ENCODE assay signal across 29 cellular contexts in the genomic region with DNA sequence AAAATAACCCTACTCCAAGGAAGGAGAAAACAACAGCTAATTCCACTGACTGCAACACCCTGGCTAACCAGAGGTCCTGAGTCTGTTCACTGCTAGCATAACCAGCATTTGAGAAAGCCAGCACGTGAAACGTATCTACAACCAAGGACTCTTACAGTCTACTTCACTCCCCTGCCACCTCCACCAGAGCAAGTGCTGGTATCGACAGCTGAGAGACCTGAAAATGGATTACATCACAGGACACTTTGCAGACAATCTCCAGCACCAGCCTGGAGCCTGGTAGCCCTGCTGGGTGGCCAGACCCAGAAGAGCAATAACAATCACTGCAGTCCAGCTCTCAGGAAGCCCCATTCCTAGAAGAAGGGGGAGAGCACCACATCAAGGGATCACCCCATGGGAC.
"Had no signal": no experiment of that assay in that cellular context is flagged by ENCODE, and none has a peak within 500 bp of the region (broad histone marks: within the 10 kb centered on the region; RNA-seq: fewer than 3 reads in every experiment).

No MANE protein-coding gene starts in this region.

- H3K27ac ChIP-seq: brain microvascular endothelial cell, coronary artery, dorsolateral prefrontal cortex had no signal

- H3K27me3 ChIP-seq: brain microvascular endothelial cell had no signal

- H3K36me3 Mint-ChIP-seq: activated CD4-positive, alpha-beta memory T cell treated with anti-CD3 and anti-CD28 coated beads for 36 hours; activated CD8-positive, alpha-beta memory T cell treated with anti-CD3 and anti-CD28 coated beads, Interleukin-2, amount 10 ng/mL, durations not matched to agents 7 days and 5 days; activated naive CD8-positive, alpha-beta T cell had no signal

- H3K9me3 Mint-ChIP-seq: activated CD4-positive, alpha-beta T cell treated with anti-CD3 and anti-CD28 coated beads, Interleukin-2, amount 10 ng/mL, durations not matched to agents 24 days and 14 days had no signal

- H3K4me3 Mint-ChIP-seq: activated CD4-positive, alpha-beta memory T cell treated with anti-CD3 and anti-CD28 coated beads for 36 hours; activated CD4-positive, alpha-beta T cell treated with anti-CD3 and anti-CD28 coated beads for 36 hours; activated CD4-positive, alpha-beta T cell treated with anti-CD3 and anti-CD28 coated beads, Interleukin-2, amount 10 ng/mL, durations not matched to agents 24 days and 14 days; activated CD8-positive, alpha-beta memory T cell treated with anti-CD3 and anti-CD28 coated beads, Interleukin-2, amount 10 ng/mL, durations not matched to agents 7 days and 5 days; activated CD8-positive, alpha-beta T cell treated with anti-CD3 and anti-CD28 coated beads, Interleukin-2, amount 10 ng/mL, durations not matched to agents 7 days and 5 days; activated naive CD8-positive, alpha-beta T cell; activated T-helper 1 cell treated with anti-CD3 and anti-CD28 coated beads, Interleukin-12 subunit alpha, Interleukin-12 subunit beta, Interleukin-2, Interleukin-4 antibody, amounts not matched to agents 30 ng/mL and 10 ng/mL and 1 ng/mL, durations not matched to agents 14 hours and 24 hours and 36 hours; central memory CD8-positive, alpha-beta T cell; dendritic cell treated with granulocyte-macrophage colony-stimulating factor and Interleukin-4, amounts not matched to agents 40 ng/mL and 50 ng/mL, for 4 days had no signal

- H3K4me3 ChIP-seq: coronary artery, dorsolateral prefrontal cortex had no signal

- DNase-seq: activated CD4-positive, alpha-beta memory T cell treated with anti-CD3 and anti-CD28 coated beads for 36 hours; activated CD4-positive, alpha-beta T cell treated with anti-CD3 and anti-CD28 coated beads for 36 hours; activated CD4-positive, alpha-beta T cell treated with anti-CD3 and anti-CD28 coated beads, Interleukin-2, amount 10 ng/mL, durations not matched to agents 24 days and 14 days; activated CD4-positive, CD25-positive, alpha-beta regulatory T cell; activated CD4-positive, CD25-positive, alpha-beta regulatory T cell treated with anti-CD3 and anti-CD28 coated beads, Interleukin-2, amount 50 U/mL, for 72 hours; activated CD8-positive, alpha-beta memory T cell treated with anti-CD3 and anti-CD28 coated beads, Interleukin-2, amount 10 ng/mL, durations not matched to agents 7 days and 5 days; activated CD8-positive, alpha-beta memory T cell treated with anti-CD3 and anti-CD28 coated beads, Interleukin-2, amount 50 U/mL, for 4 hours; activated CD8-positive, alpha-beta T cell treated with anti-CD3 and anti-CD28 coated beads, Interleukin-2, amount 10 ng/mL, durations not matched to agents 7 days and 5 days; activated effector memory CD4-positive, alpha-beta T cell treated with anti-CD3 and anti-CD28 coated beads, Interleukin-2, amount 50 U/mL, for 16 hours; activated naive CD4-positive, alpha-beta T cell treated with anti-CD3 and anti-CD28 coated beads, Interleukin-2, amount 50 U/mL, for 16 hours; activated naive CD4-positive, alpha-beta T cell treated with Interleukin-2 at 50 U/mL for 16 hours; activated T-cell treated with anti-CD3 and anti-CD28 coated beads, Interleukin-2, amount 50 U/mL, for 1 hour; activated T-cell treated with anti-CD3 and anti-CD28 coated beads, Interleukin-2, amount 50 U/mL, for 48 hours; amniotic stem cell; anterior cingulate cortex; brain microvascular endothelial cell; dorsolateral prefrontal cortex; effector memory CD4-positive, alpha-beta T cell; head of caudate nucleus; T-helper 2 cell had no signal

- ATAC-seq: activated CD4-positive, alpha-beta T cell treated with anti-CD3 and anti-CD28 coated beads for 36 hours; activated CD8-positive, alpha-beta memory T cell treated with anti-CD3 and anti-CD28 coated beads, Interleukin-2, amount 10 ng/mL, durations not matched to agents 7 days and 5 days; activated CD8-positive, alpha-beta T cell treated with anti-CD3 and anti-CD28 coated beads, Interleukin-2, amount 10 ng/mL, durations not matched to agents 7 days and 5 days had no signal

- H3K4me1 Mint-ChIP-seq: activated CD4-positive, alpha-beta T cell treated with anti-CD3 and anti-CD28 coated beads for 36 hours; activated CD4-positive, alpha-beta T cell treated with anti-CD3 and anti-CD28 coated beads, Interleukin-2, amount 10 ng/mL, durations not matched to agents 24 days and 14 days; activated CD8-positive, alpha-beta memory T cell treated with anti-CD3 and anti-CD28 coated beads, Interleukin-2, amount 10 ng/mL, durations not matched to agents 7 days and 5 days; central memory CD8-positive, alpha-beta T cell had no signal

- FAIRE-seq: astrocyte, bronchial epithelial cell, frontal cortex had no signal

- H3K36me3 ChIP-seq: brain microvascular endothelial cell had no signal

- H3K27me3 Mint-ChIP-seq: activated CD4-positive, alpha-beta memory T cell treated with anti-CD3 and anti-CD28 coated beads for 36 hours; activated CD4-positive, alpha-beta T cell treated with anti-CD3 and anti-CD28 coated beads, Interleukin-2, amount 10 ng/mL, durations not matched to agents 24 days and 14 days; activated CD8-positive, alpha-beta memory T cell treated with anti-CD3 and anti-CD28 coated beads, Interleukin-2, amount 10 ng/mL, durations not matched to agents 7 days and 5 days; activated naive CD8-positive, alpha-beta T cell; central memory CD8-positive, alpha-beta T cell; dendritic cell treated with granulocyte-macrophage colony-stimulating factor and Interleukin-4, amounts not matched to agents 40 ng/mL and 50 ng/mL, for 4 days had no signal

- H3K27ac Mint-ChIP-seq: activated CD4-positive, alpha-beta memory T cell treated with anti-CD3 and anti-CD28 coated beads for 36 hours; activated CD4-positive, alpha-beta T cell treated with anti-CD3 and anti-CD28 coated beads for 36 hours; activated CD4-positive, alpha-beta T cell treated with anti-CD3 and anti-CD28 coated beads, Interleukin-2, amount 10 ng/mL, durations not matched to agents 24 days and 14 days; activated CD8-positive, alpha-beta memory T cell treated with anti-CD3 and anti-CD28 coated beads, Interleukin-2, amount 10 ng/mL, durations not matched to agents 7 days and 5 days; activated CD8-positive, alpha-beta T cell treated with anti-CD3 and anti-CD28 coated beads, Interleukin-2, amount 10 ng/mL, durations not matched to agents 7 days and 5 days; activated naive CD8-positive, alpha-beta T cell; activated T-helper 1 cell treated with anti-CD3 and anti-CD28 coated beads, Interleukin-12 subunit alpha, Interleukin-12 subunit beta, Interleukin-2, Interleukin-4 antibody, amounts not matched to agents 30 ng/mL and 10 ng/mL and 1 ng/mL, durations not matched to agents 14 hours and 24 hours and 36 hours; activated T-helper 2 cell treated with anti-CD3 and anti-CD28 coated beads, Interferon-gamma antibody, Interleukin-2, Interleukin-4, amounts not matched to agents 10 μg/mL and 5 μg/mL and 100 μg/mL, durations not matched to agents 14 hours and 24 hours and 36 hours; dendritic cell treated with granulocyte-macrophage colony-stimulating factor and Interleukin-4, amounts not matched to agents 40 ng/mL and 50 ng/mL, for 4 days had no signal
